ENCODE assay signal across 8 cellular contexts in genomic region chr15:33068531-33068990, GRCh38.
DNase-seq lines count a peak whose midpoint lies in the region; ATAC-seq and TF ChIP-seq lines count a peak whose summit lies in the region.

No MANE protein-coding gene starts in this region.

- no peaks in the 10 kb centered on the region for H3K9me3 Mint-ChIP-seq in neural progenitor cell

- H3F3A ChIP-seq in neural progenitor cell (ENCODE audit: low read depth): no peaks in the 10 kb centered on the region

- H2AFZ ChIP-seq in neural progenitor cell (replicated peaks): no peak overlapping the region

- H3K4me3 ChIP-seq in epithelial cell of esophagus (ENCODE audit: low read length) (no peak overlapping the region), neural progenitor cell (no peak overlapping the region)

- H3K36me3 ChIP-seq in neural progenitor cell: no peaks in the 10 kb centered on the region

- no peaks in the 10 kb centered on the region for H4K20me1 ChIP-seq in neural progenitor cell (ENCODE audit: low read depth)

- H3K9ac ChIP-seq in neural progenitor cell: no peak overlapping the region

- no peaks in the 10 kb centered on the region for H3K36me3 Mint-ChIP-seq in neural progenitor cell

- H3K9me3 ChIP-seq in neural progenitor cell (ENCODE audit: low read depth): no peaks in the 10 kb centered on the region

- no peaks in the 10 kb centered on the region for H3K27me3 ChIP-seq in neural progenitor cell

- TF ChIP-seq CTCF in epithelial cell of esophagus (IDR thresholded peaks at IDR 0.05; ENCODE audit: insufficient read depth, low read depth, low read length, missing control alignments) (no peak), neural progenitor cell (IDR thresholded peaks at IDR 0.05) (no peak)

- ATAC-seq in HG02884 (IDR thresholded peaks at IDR 0.05; ENCODE audit: unreplicated experiment): no peak

- H3K27ac Mint-ChIP-seq in neural progenitor cell: peak overlapping the region; percentile 52

- peak; percentile 88 for DNase-seq in DMS79 treated with DMSO at 0.1 percent for 48 hours (lab: John Stamatoyannopoulos, UW)
- peak; percentile 59 for DNase-seq in NCI-H2196 treated with DMSO at 0.1 percent for 48 hours (lab: John Stamatoyannopoulos, UW; ENCODE audit: unreplicated experiment)
- DNase-seq in epithelial cell of esophagus (ENCODE audit: low read depth): peak; percentile 90
- DNase-seq in neural progenitor cell (ENCODE audit: low spot score): peak; percentile 26
- DNase-seq in OCI-M1 (lab: John Stamatoyannopoulos, UW): no peak
- DNase-seq in caudate nucleus (lab: John Stamatoyannopoulos, UW): no peak
- no peak for DNase-seq in anterior cingulate cortex (lab: John Stamatoyannopoulos, UW)

- peaks cover 3% of the 10 kb centered on the region for H3K27me3 Mint-ChIP-seq in neural progenitor cell (ENCODE audit: insufficient read depth, low read depth)

- H3K79me2 ChIP-seq in neural progenitor cell (ENCODE audit: low read depth): no peaks in the 10 kb centered on the region

- H3K4me1 ChIP-seq in neural progenitor cell: peaks cover 27% of the 10 kb centered on the region

- peaks cover 34% of the 10 kb centered on the region for H3K4me1 Mint-ChIP-seq in neural progenitor cell

- peak overlapping the region; percentile 9 for H3K4me2 ChIP-seq in neural progenitor cell

- H3K27ac ChIP-seq in neural progenitor cell (no peak overlapping the region), caudate nucleus (ENCODE audit: low read depth, low read length) (no peak overlapping the region)

- H3K4me3 Mint-ChIP-seq in neural progenitor cell: peak overlapping the region; percentile 41

Comparison
In these comparisons a context has a peak if more than half of its experiments do, and no peak if none do; other contexts are left out.
1. DNase-seq: peak in DMS79 treated with DMSO at 0.1 percent for 48 hours (single experiment), NCI-H2196 treated with DMSO at 0.1 percent for 48 hours (single experiment), epithelial cell of esophagus (single experiment) and neural progenitor cell (single experiment); none in OCI-M1 (single experiment), caudate nucleus (0 of 61) and anterior cingulate cortex (0 of 58).